Comparison of ENCODE assay signal across 1 cellular context in genomic region chr5:172637122-172637580, GRCh38.
TF ChIP-seq lines count a peak whose summit lies in the region.

No MANE protein-coding gene starts in this region.

TF ChIP-seq in HEK293, 187 proteins besides CTCF, POLR2A, EP300 and RAD21 (continued from another document):
- TF ChIP-seq SCRT2 (tag by site-specific recombination; IDR thresholded peaks at IDR 0.05) (no peak), REPIN1 (tag by site-specific recombination; IDR thresholded peaks at IDR 0.05; ENCODE audit: low read depth) (no peak), ZNF701 (tag by site-specific recombination; IDR thresholded peaks at IDR 0.05) (no peak), ZNF776 (tag by site-specific recombination; IDR thresholded peaks at IDR 0.05; ENCODE audit: borderline replicate concordance) (no peak)
